ENCODE assay signal across 8 cellular contexts in the genomic region with DNA sequence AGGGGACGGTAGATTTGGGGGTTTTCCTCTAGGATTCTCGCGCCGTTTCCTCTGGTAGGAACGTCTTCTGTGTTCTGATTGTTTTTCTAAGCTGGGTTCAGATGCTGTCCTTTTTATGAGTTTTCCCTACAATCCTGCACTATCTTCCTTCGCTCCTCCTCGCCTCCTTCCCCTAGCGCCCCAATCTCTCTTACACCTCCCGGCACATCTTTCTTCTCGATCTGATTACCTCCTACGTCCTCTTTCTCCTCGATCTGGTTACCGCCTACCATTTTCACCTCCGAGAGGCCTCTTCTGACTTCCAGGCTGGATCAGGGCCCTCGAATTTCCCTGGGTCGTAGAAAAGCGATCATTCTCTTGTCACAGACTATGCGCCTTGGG. TPM values are rescaled to one million over a fixed set of nuclear protein-coding genes. Genes with fewer than 3 reads are reported as not detected.
DNase-seq lines count a peak whose midpoint lies in the region; ATAC-seq and TF ChIP-seq lines count a peak whose summit lies in the region.

No MANE protein-coding gene starts in this region.

- ATAC-seq in GM21786 (IDR thresholded peaks at IDR 0.05; ENCODE audit: unreplicated experiment): peak; percentile 11
- ATAC-seq in HG03571 (IDR thresholded peaks at IDR 0.05; ENCODE audit: unreplicated experiment): no peak

- CTCF ChIA-PET in RWPE1 (lab: Yijun Ruan, JAX): interaction anchor here (0.7 kb wide), 1 partner anchor 43 kb away, joined by 3 read pairs; no protein-coding TSS in a partner anchor
- CTCF ChIA-PET in GM10248 (lab: Yijun Ruan, JAX): interaction anchor here (1.0 to 2.9 kb wide), 6 partner anchors 9 to 44 kb away, joined by 3 to 17 read pairs (median 4); no protein-coding TSS in a partner anchor

- H3K4me3 ChIP-seq in epithelial cell of esophagus (ENCODE audit: low read length): peak overlapping the region; percentile 89

- peaks cover 30% of the 10 kb centered on the region for H3K4me1 Mint-ChIP-seq in osteocyte (ENCODE audit: unreplicated experiment)

- peak; percentile 14 for DNase-seq in CD1c-positive myeloid dendritic cell (ENCODE audit: extremely low spot score)
- DNase-seq in RWPE1 (ENCODE audit: low spot score): no peak
- DNase-seq in epithelial cell of esophagus (ENCODE audit: low read depth): no peak
- no peak for DNase-seq in osteocyte (ENCODE audit: extremely low spot score, unreplicated experiment)
- DNase-seq in NCI-H524 treated with DMSO at 0.1 percent for 48 hours (lab: John Stamatoyannopoulos, UW): no peak
- no peak for DNase-seq in GM10248 (ENCODE audit: extremely low spot score)

- no peaks in the 10 kb centered on the region for H3K9me3 Mint-ChIP-seq in osteocyte (ENCODE audit: unreplicated experiment)

- POLR2A ChIA-PET in RWPE1 (lab: Yijun Ruan, JAX; ENCODE audit: low non-redundant PET): interaction anchor here (0.8 kb wide), 1 partner anchor 47 kb away, joined by 3 read pairs; no protein-coding TSS in a partner anchor
- POLR2A ChIA-PET in GM10248 (lab: Yijun Ruan, JAX): interaction anchor here (0.5 to 2.5 kb wide), 12 partner anchors 9 to 1265 kb away, joined by 3 to 16 read pairs (median 6); a partner anchor contains a TSS

- peak overlapping the region; percentile 96 for H3K27ac ChIP-seq in RWPE1

- no peaks in the 10 kb centered on the region for H3K27me3 Mint-ChIP-seq in osteocyte (ENCODE audit: unreplicated experiment)

- H3K36me3 Mint-ChIP-seq in osteocyte (ENCODE audit: unreplicated experiment): peaks cover 20% of the 10 kb centered on the region

- TF ChIP-seq CTCF in RWPE1 (conservative IDR thresholded peaks at IDR 0.05; ENCODE audit: low read depth) (no peak), epithelial cell of esophagus (IDR thresholded peaks at IDR 0.05; ENCODE audit: insufficient read depth, low read depth, low read length, missing control alignments) (no peak), osteocyte (IDR thresholded peaks at IDR 0.05) (no peak), GM10248 (IDR thresholded peaks at IDR 0.05; ENCODE audit: control extremely low read depth, extremely low read depth, low read depth, missing control alignments) (no peak)

- H3K4me3 Mint-ChIP-seq in osteocyte (ENCODE audit: unreplicated experiment): peak overlapping the region; percentile 99

- H3K27ac Mint-ChIP-seq in osteocyte (ENCODE audit: unreplicated experiment): peak overlapping the region; percentile 98

RNA-seq across cellular contexts. Expression of a gene that starts 0.4 kb away (rescaled TPM):
- total RNA-seq in osteocyte: 112 and 131 TPM in 2 replicates

RNA-seq across cellular contexts. Expression of a gene that starts 0.8 kb away (rescaled TPM):
- 107 and 116 TPM in 2 replicates for total RNA-seq in osteocyte

RNA-seq across cellular contexts. Expression of a gene that starts 29.4 kb away (rescaled TPM):
- 5.7 and 10.5 TPM in 2 replicates for total RNA-seq in osteocyte

RNA-seq across cellular contexts. Expression of a gene that starts 29.6 kb away (rescaled TPM):
- 32.3 and 37.9 TPM in 2 replicates for total RNA-seq in osteocyte

RNA-seq across cellular contexts. Expression of a gene that starts 34.7 kb away (rescaled TPM):
- 76.1 and 84.9 TPM in 2 replicates for total RNA-seq in osteocyte
